Comparison of ENCODE assay signal across 29 cellular contexts in genomic region chr12:27486986-27487385, GRCh38. TPM values are rescaled to one million over a fixed set of nuclear protein-coding genes. Genes with fewer than 3 reads are reported as not detected.
"Had no signal": no experiment of that assay in that cellular context is flagged by ENCODE, and none has a peak within 500 bp of the region (broad histone marks: within the 10 kb centered on the region; RNA-seq: fewer than 3 reads in every experiment).

No MANE protein-coding gene starts in this region.

- H3K27ac Mint-ChIP-seq: activated CD4-positive, alpha-beta memory T cell treated with anti-CD3 and anti-CD28 coated beads for 36 hours; activated naive CD4-positive, alpha-beta T cell treated with anti-CD3 and anti-CD28 coated beads for 36 hours; activated naive CD4-positive, alpha-beta T cell treated with anti-CD3 and anti-CD28 coated beads, Interleukin-2, amount 50 U/mL, for 72 hours; activated T-helper 1 cell treated with anti-CD3 and anti-CD28 coated beads, Interleukin-12 subunit alpha, Interleukin-12 subunit beta, Interleukin-2, Interleukin-4 antibody, amounts not matched to agents 30 ng/mL and 10 ng/mL and 1 ng/mL, durations not matched to agents 14 hours and 24 hours and 36 hours had no signal

- H3K4me3 Mint-ChIP-seq: activated CD4-positive, alpha-beta memory T cell treated with anti-CD3 and anti-CD28 coated beads for 36 hours; activated naive CD4-positive, alpha-beta T cell treated with anti-CD3 and anti-CD28 coated beads for 36 hours; activated T-cell treated with anti-CD3 and anti-CD28 coated beads, Interleukin-2, amount 50 U/mL, for 4 hours; activated T-helper 1 cell treated with anti-CD3 and anti-CD28 coated beads, Interleukin-12 subunit alpha, Interleukin-12 subunit beta, Interleukin-2, Interleukin-4 antibody, amounts not matched to agents 30 ng/mL and 10 ng/mL and 1 ng/mL, durations not matched to agents 14 hours and 24 hours and 36 hours; central memory CD8-positive, alpha-beta T cell had no signal

- DNase-seq: activated CD4-positive, alpha-beta memory T cell treated with anti-CD3 and anti-CD28 coated beads for 36 hours; activated CD4-positive, alpha-beta T cell treated with anti-CD3 and anti-CD28 coated beads, Interleukin-2, amount 50 U/mL, for 1 hour; activated CD8-positive, alpha-beta memory T cell treated with anti-CD3 and anti-CD28 coated beads, Interleukin-2, amount 50 U/mL, for 4 hours; activated gamma-delta T cell treated with Interleukin-2 at 50 U/mL for 16 hours; activated naive CD4-positive, alpha-beta T cell treated with anti-CD3 and anti-CD28 coated beads for 36 hours; activated T-cell treated with anti-CD3 and anti-CD28 coated beads for 4 hours; activated T-cell treated with anti-CD3 and anti-CD28 coated beads, Interleukin-2, amount 50 U/mL, for 4 hours; aorta; MM.1S; MV-4-11; NCI-H1092; NCI-H1436 treated with DMSO at 0.1 percent for 48 hours; NCI-H1694 treated with DMSO at 0.1 percent for 48 hours; NCI-H2029; NCI-H2171; NCI-H510A; NCI-H69; NCI-H82; SHP77; SJCRH30; T1000 had no signal

- H3K9me3 Mint-ChIP-seq: activated CD4-positive, alpha-beta memory T cell treated with anti-CD3 and anti-CD28 coated beads for 36 hours; activated naive CD4-positive, alpha-beta T cell treated with anti-CD3 and anti-CD28 coated beads for 36 hours; activated naive CD4-positive, alpha-beta T cell treated with anti-CD3 and anti-CD28 coated beads, Interleukin-2, amount 50 U/mL, for 72 hours; activated T-cell treated with anti-CD3 and anti-CD28 coated beads, Interleukin-2, amount 50 U/mL, for 4 hours; central memory CD8-positive, alpha-beta T cell had no signal

- H3K4me1 Mint-ChIP-seq: central memory CD8-positive, alpha-beta T cell had no signal

- H3K36me3 Mint-ChIP-seq: activated CD4-positive, alpha-beta memory T cell treated with anti-CD3 and anti-CD28 coated beads for 36 hours; activated naive CD4-positive, alpha-beta T cell treated with anti-CD3 and anti-CD28 coated beads, Interleukin-2, amount 50 U/mL, for 72 hours had no signal

- H3K4me3 ChIP-seq: cardiac muscle cell, SJCRH30, SK-N-MC had no signal

RNA-seq across cellular contexts. Expression of gene SMCO2, which starts 40.5 kb away (rescaled TPM):
- total RNA-seq: activated T-cell treated with anti-CD3 and anti-CD28 coated beads, Interleukin-2, amount 50 U/mL, for 4 hours; cardiac muscle cell; chondrocyte; LHCN-M2; RPMI7951; SJCRH30 had no signal
